Comparison of ENCODE assay signal across 8 cellular contexts in genomic region chr19:11924886-11925583, GRCh38. TPM values are rescaled to one million over a fixed set of nuclear protein-coding genes. Genes with fewer than 3 reads are reported as not detected.
A peak's percentile ranks its signal among the peaks of the same experiment; 100 is the strongest.
DNase-seq lines count a peak whose midpoint lies in the region; ATAC-seq and TF ChIP-seq lines count a peak whose summit lies in the region.

TSS of gene ZNF700 (plus strand) at chr19:11925107. CDS start at chr19:11925211, 104 bp downstream.

- TF ChIP-seq CTCF in CD4-positive, alpha-beta T cell (IDR thresholded peaks at IDR 0.05), result no peak
- TF ChIP-seq CTCF in liver (IDR thresholded peaks at IDR 0.05; ENCODE audit: low read depth, low read length, missing input control), result no peak

- intact Hi-C loops in CD4-positive, alpha-beta T cell (cut with DNase I, micrococcal nuclease), result loop anchor here (1.0 to 5.0 kb wide), 4 partner anchors 39 to 742 kb away; partner anchors contain the start of genes MAN2B1 (in 1 of the 2), WDR83 (in 1 of the 2), ZNF491 (in 1 of the 2) and ZNF844 (in 1 of the 2)

- H3K27me3 ChIP-seq in CD4-positive, alpha-beta T cell (ENCODE audit: control insufficient read depth, insufficient read depth, low read length), result no peaks in the 10 kb centered on the region
- no peaks in the 10 kb centered on the region for H3K27me3 ChIP-seq in liver (ENCODE audit: control insufficient read depth in 4 of 4, insufficient read depth in 4 of 4, low read length in 3 of 4)

- H3K27me3 Mint-ChIP-seq in CD4-positive, alpha-beta T cell, result no peaks in the 10 kb centered on the region

- POLR2A ChIA-PET in CD4-positive, alpha-beta T cell (lab: Charles Lee), result interaction anchor here (0.5 to 4.0 kb wide), 15 partner anchors 39 to 408 kb away, joined by 3 to 65 read pairs (median 4); partner anchors contain the start of genes ZNF136, ZNF20, ZNF439 and ZNF44

- H3K27ac ChIP-seq in CD4-positive, alpha-beta T cell (ENCODE audit: low read depth, low read length), result peak within 1 kb of the TSS; percentile 88
- peak within 1 kb of the TSS; percentile 96 to 97 for H3K27ac ChIP-seq in liver (ENCODE audit: low read depth in 1 of 2, low read length in 2 of 2)

- DNase-seq in CD4-positive, alpha-beta T cell, result peak; percentile 82 to 90 (median 88)
- DNase-seq in NCI-H82 treated with DMSO at 0.1 percent for 48 hours (lab: John Stamatoyannopoulos, UW; ENCODE audit: unreplicated experiment) (peak; percentile 78), dermis microvascular lymphatic vessel endothelial cell (ENCODE audit: low read depth in 2 of 2) (peak; percentile 67 to 92)
- DNase-seq in activated CD4-positive, alpha-beta T cell treated with anti-CD3 and anti-CD28 coated beads, Interleukin-2, amount 50 U/mL, for 48 hours, result peak; percentile 95 to 97
- DNase-seq in stimulated activated CD4-positive, alpha-beta T cell treated with anti-CD3 and anti-CD28 coated beads, Interleukin-4, amount 100 ng/mL, for 1 hour, result peak; percentile 91

- TF ChIP-seq RAD21 in liver (IDR thresholded peaks at IDR 0.05), result peak in 1 of 2 donors; percentile 19

- peaks cover 42% of the 10 kb centered on the region for H3K4me1 Mint-ChIP-seq in CD4-positive, alpha-beta T cell (ENCODE audit: low read depth)

- H3K4me1 ChIP-seq in liver (ENCODE audit: control insufficient read depth in 4 of 4, insufficient read depth in 4 of 4, low read length in 3 of 4), result peaks cover 8 to 20% (median 17%) of the 10 kb centered on the region in 4 donors

- H3K36me3 Mint-ChIP-seq in CD4-positive, alpha-beta T cell (ENCODE audit: low read depth), result peaks cover 37% of the 10 kb centered on the region

- H3K36me3 ChIP-seq in liver (ENCODE audit: control insufficient read depth in 4 of 4, insufficient read depth in 3 of 4, low read depth in 1 of 4, low read length in 3 of 4), result peaks cover 0 to 4% (median under 1%) of the 10 kb centered on the region in 4 donors

- under 1% methylated on average over 50 of the region's 50 CpGs for WGBS in liver

- H3K4me3 Mint-ChIP-seq in CD4-positive, alpha-beta T cell, result peak within 1 kb of the TSS; percentile 98

- ATAC-seq in CD4-positive, alpha-beta T cell (ENCODE audit: poor library complexity), result peak; percentile 86
- peak; percentile 66 for ATAC-seq in GM19452 (IDR thresholded peaks at IDR 0.05; ENCODE audit: unreplicated experiment)
- ATAC-seq in HG03575 (IDR thresholded peaks at IDR 0.05; ENCODE audit: extremely low read depth, insufficient number of reproducible peaks, low FRiP score, unreplicated experiment), result peak; percentile 36

- peak within 1 kb of the TSS; percentile 96 for H3K27ac Mint-ChIP-seq in CD4-positive, alpha-beta T cell

- peak within 1 kb of the TSS; percentile 56 to 87 for H3K9ac ChIP-seq in liver (ENCODE audit: low read depth in 1 of 2, low read length in 2 of 2)

- H3K4me3 ChIP-seq in liver (ENCODE audit: low read depth in 1 of 3, low read length in 3 of 3), result peak within 1 kb of the TSS; percentile 76 to 92 (median 84)

- CTCF ChIA-PET in CD4-positive, alpha-beta T cell (lab: Charles Lee), result interaction anchor here (2.0 to 3.9 kb wide), 7 partner anchors 39 to 216 kb away, joined by 5 to 79 read pairs (median 25); partner anchors contain the start of genes ZNF20, ZNF491 and ZNF763

- no peaks in the 10 kb centered on the region for H3K9me3 Mint-ChIP-seq in CD4-positive, alpha-beta T cell

- H3K9me3 ChIP-seq in CD4-positive, alpha-beta T cell (ENCODE audit: control insufficient read depth, low read length), result no peaks in the 10 kb centered on the region
- peaks cover 0 to 2% (median 0%) of the 10 kb centered on the region in 4 donors for H3K9me3 ChIP-seq in liver (ENCODE audit: control insufficient read depth in 4 of 4, low read length in 3 of 4)

TF ChIP-seq in liver, 16 proteins besides CTCF, POLR2A, EP300 and RAD21:
- TF ChIP-seq JUND (IDR thresholded peaks at IDR 0.05) (no peak), EGR1 (IDR thresholded peaks at IDR 0.05; ENCODE audit: low read depth in 2 of 2) (no peak), NR2F2 (IDR thresholded peaks at IDR 0.05) (no peak), ATF3 (IDR thresholded peaks at IDR 0.05) (no peak), TAF1 (conservative IDR thresholded peaks at IDR 0.05) (peak; percentile 76), FOXA1 (IDR thresholded peaks at IDR 0.05) (no peak), HNF4A (conservative IDR thresholded peaks at IDR 0.05) (peak in 1 of 2 donors; percentile 31), ZBTB33 (IDR thresholded peaks at IDR 0.05) (no peak), HNF4G (IDR thresholded peaks at IDR 0.05) (no peak), FOXA2 (IDR thresholded peaks at IDR 0.05) (no peak), MAX (IDR thresholded peaks at IDR 0.05) (no peak), GABPA (IDR thresholded peaks at IDR 0.05 in 1 of 2, conservative IDR thresholded peaks at IDR 0.05 in 1 of 2) (peak; percentile 34 to 82), SP1 (IDR thresholded peaks at IDR 0.05) (peak; percentile 74), YY1 (IDR thresholded peaks at IDR 0.05) (peak; percentile 82), RXRA (IDR thresholded peaks at IDR 0.05) (no peak)
- TF ChIP-seq, protein P1, sequence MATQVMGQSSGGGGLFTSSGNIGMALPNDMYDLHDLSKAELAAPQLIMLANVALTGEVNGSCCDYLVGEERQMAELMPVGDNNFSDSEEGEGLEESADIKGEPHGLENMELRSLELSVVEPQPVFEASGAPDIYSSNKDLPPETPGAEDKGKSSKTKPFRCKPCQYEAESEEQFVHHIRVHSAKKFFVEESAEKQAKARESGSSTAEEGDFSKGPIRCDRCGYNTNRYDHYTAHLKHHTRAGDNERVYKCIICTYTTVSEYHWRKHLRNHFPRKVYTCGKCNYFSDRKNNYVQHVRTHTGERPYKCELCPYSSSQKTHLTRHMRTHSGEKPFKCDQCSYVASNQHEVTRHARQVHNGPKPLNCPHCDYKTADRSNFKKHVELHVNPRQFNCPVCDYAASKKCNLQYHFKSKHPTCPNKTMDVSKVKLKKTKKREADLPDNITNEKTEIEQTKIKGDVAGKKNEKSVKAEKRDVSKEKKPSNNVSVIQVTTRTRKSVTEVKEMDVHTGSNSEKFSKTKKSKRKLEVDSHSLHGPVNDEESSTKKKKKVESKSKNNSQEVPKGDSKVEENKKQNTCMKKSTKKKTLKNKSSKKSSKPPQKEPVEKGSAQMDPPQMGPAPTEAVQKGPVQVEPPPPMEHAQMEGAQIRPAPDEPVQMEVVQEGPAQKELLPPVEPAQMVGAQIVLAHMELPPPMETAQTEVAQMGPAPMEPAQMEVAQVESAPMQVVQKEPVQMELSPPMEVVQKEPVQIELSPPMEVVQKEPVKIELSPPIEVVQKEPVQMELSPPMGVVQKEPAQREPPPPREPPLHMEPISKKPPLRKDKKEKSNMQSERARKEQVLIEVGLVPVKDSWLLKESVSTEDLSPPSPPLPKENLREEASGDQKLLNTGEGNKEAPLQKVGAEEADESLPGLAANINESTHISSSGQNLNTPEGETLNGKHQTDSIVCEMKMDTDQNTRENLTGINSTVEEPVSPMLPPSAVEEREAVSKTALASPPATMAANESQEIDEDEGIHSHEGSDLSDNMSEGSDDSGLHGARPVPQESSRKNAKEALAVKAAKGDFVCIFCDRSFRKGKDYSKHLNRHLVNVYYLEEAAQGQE (IDR thresholded peaks at IDR 0.05), result peak; percentile 82

RNA-seq across cellular contexts. Expression of gene ZNF700, which starts in this region (rescaled TPM):
- total RNA-seq in CD4-positive, alpha-beta T cell, result 10 to 100 TPM; 13.2 to 14.5 TPM
- total RNA-seq in dermis microvascular lymphatic vessel endothelial cell (4.0 and 5.9 TPM in 2 replicates), liver (10 to 100 TPM in 1 of 2 donors, 1 to 10 TPM in 1; 8.9 to 13.7 TPM)
- polyA plus RNA-seq in liver, result 1 to 10 TPM; 3.1 to 4.5 TPM

Comparison
In these comparisons a context has a peak if more than half of its experiments do, and no peak if none do; other contexts are left out.
1. Peak in every context shown above with its lines: DNase-seq, ATAC-seq, H3K4me3 ChIP-seq and H3K27ac ChIP-seq.
2. ATAC-seq: peak in every context shown above with its lines; median percentile 86 in CD4-positive, alpha-beta T cell; 66 in GM19452; 36 in HG03575.